19 cellular contexts compared by ENCODE assay signal in the genomic region with DNA sequence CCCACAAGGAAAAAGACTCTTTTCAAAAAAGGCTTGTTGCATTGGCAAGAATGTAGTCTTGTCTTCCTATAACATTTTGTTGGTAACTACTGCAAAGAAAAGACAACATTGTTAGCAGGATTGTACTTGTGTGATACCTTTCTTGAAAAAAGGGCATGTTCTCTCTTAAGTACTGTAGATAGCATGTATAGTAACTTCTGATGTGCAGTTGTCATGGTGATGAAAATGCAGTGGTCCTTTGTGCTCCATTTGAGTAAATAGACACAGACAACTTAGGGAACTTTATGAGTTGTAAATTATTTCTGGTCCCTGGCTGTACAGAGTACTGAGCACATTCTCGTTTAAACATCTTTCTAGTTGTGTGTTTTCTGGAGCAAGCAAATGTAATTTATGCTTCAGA.
DNase-seq lines count a peak whose midpoint lies in the region; ATAC-seq and TF ChIP-seq lines count a peak whose summit lies in the region.
"Had no signal": no experiment of that assay in that cellular context is flagged by ENCODE, and none has a peak within 500 bp of the region (broad histone marks: within the 10 kb centered on the region; RNA-seq: fewer than 3 reads in every experiment).

No MANE protein-coding gene starts in this region.

- peaks cover 8 to 32% of the 10 kb centered on the region in 2 donors for H3K4me1 ChIP-seq in ascending aorta

- H3K36me3 ChIP-seq in ascending aorta: no peaks in the 10 kb centered on the region
- H3K36me3 ChIP-seq: neural progenitor cell had no signal

- peak overlapping the region; percentile 51 for H3K27ac Mint-ChIP-seq in activated T-cell treated with anti-CD3 and anti-CD28 coated beads, Interleukin-2, amount 50 U/mL, for 72 hours
- H3K27ac Mint-ChIP-seq in mesothelial cell of epicardium (peak overlapping the region; percentile 23), type B pancreatic cell (peak overlapping the region; percentile 91)
- H3K27ac Mint-ChIP-seq: activated CD4-positive, alpha-beta T cell treated with anti-CD3 and anti-CD28 coated beads, Interleukin-2, amount 10 ng/mL, durations not matched to agents 24 days and 14 days; neural progenitor cell; progenitor cell of endocrine pancreas; stimulated activated naive CD8-positive, alpha-beta T cell treated with anti-CD3 and anti-CD28 coated beads, Interleukin-15, amount 100 ng/mL, for 72 hours had no signal

- intact Hi-C loops in ascending aorta (cut with DNase I): loop anchor here (2.0 to 5.0 kb wide), 2 partner anchors 91 to 104 kb away; no protein-coding TSS in a partner anchor

- TF ChIP-seq CTCF in choroid plexus epithelial cell (conservative IDR thresholded peaks at IDR 0.05; ENCODE audit: low read depth, low read length) (no peak), mesothelial cell of epicardium (IDR thresholded peaks at IDR 0.05; ENCODE audit: unreplicated experiment) (no peak), type B pancreatic cell (conservative IDR thresholded peaks at IDR 0.05) (no peak), ascending aorta (IDR thresholded peaks at IDR 0.05) (no peak)

- no peaks in the 10 kb centered on the region for H3K27me3 Mint-ChIP-seq in activated T-cell treated with anti-CD3 and anti-CD28 coated beads, Interleukin-2, amount 50 U/mL, for 72 hours (ENCODE audit: low read depth)
- no peaks in the 10 kb centered on the region for H3K27me3 Mint-ChIP-seq in activated T-cell treated with anti-CD3 and anti-CD28 coated beads, Interleukin-2, amount 50 U/mL, for 4 hours (ENCODE audit: low read depth)
- H3K27me3 Mint-ChIP-seq in mesothelial cell of epicardium (ENCODE audit: low read depth) (no peaks in the 10 kb centered on the region), type B pancreatic cell (no peaks in the 10 kb centered on the region)
- H3K27me3 Mint-ChIP-seq: activated CD4-positive, alpha-beta T cell treated with anti-CD3 and anti-CD28 coated beads, Interleukin-2, amount 10 ng/mL, durations not matched to agents 24 days and 14 days; progenitor cell of endocrine pancreas; stimulated activated naive CD8-positive, alpha-beta T cell treated with anti-CD3 and anti-CD28 coated beads, Interleukin-15, amount 100 ng/mL, for 72 hours had no signal

- ATAC-seq in activated T-cell treated with anti-CD3 and anti-CD28 coated beads, Interleukin-2, amount 50 U/mL, for 72 hours (replicated peaks in 1 of 2): no peak
- ATAC-seq in activated T-cell treated with anti-CD3 and anti-CD28 coated beads, Interleukin-2, amount 50 U/mL, for 4 hours: no peak
- ATAC-seq: stimulated activated naive CD8-positive, alpha-beta T cell treated with anti-CD3 and anti-CD28 coated beads, Interleukin-15, amount 100 ng/mL, for 72 hours had no signal

- peaks cover 8 to 10% of the 10 kb centered on the region in 2 donors for H3K36me3 Mint-ChIP-seq in activated T-cell treated with anti-CD3 and anti-CD28 coated beads, Interleukin-2, amount 50 U/mL, for 72 hours (ENCODE audit: insufficient read depth in 2 of 2)
- H3K36me3 Mint-ChIP-seq in activated T-cell treated with anti-CD3 and anti-CD28 coated beads, Interleukin-2, amount 50 U/mL, for 4 hours (ENCODE audit: insufficient read depth): peaks cover 33% of the 10 kb centered on the region
- H3K36me3 Mint-ChIP-seq in mesothelial cell of epicardium (peaks cover 3% of the 10 kb centered on the region), type B pancreatic cell (peaks cover 16% of the 10 kb centered on the region)

- no peaks in the 10 kb centered on the region for H3K9me3 ChIP-seq in ascending aorta
- H3K9me3 ChIP-seq: BLaER1, Caco-2, mucosa of descending colon had no signal

- H3K9me3 Mint-ChIP-seq in activated T-cell treated with anti-CD3 and anti-CD28 coated beads, Interleukin-2, amount 50 U/mL, for 72 hours: no peaks in the 10 kb centered on the region
- no peaks in the 10 kb centered on the region for H3K9me3 Mint-ChIP-seq in activated T-cell treated with anti-CD3 and anti-CD28 coated beads, Interleukin-2, amount 50 U/mL, for 4 hours
- H3K9me3 Mint-ChIP-seq in mesothelial cell of epicardium: no peaks in the 10 kb centered on the region
- no peaks in the 10 kb centered on the region for H3K9me3 Mint-ChIP-seq in type B pancreatic cell
- H3K9me3 Mint-ChIP-seq: activated CD4-positive, alpha-beta T cell treated with anti-CD3 and anti-CD28 coated beads, Interleukin-2, amount 10 ng/mL, durations not matched to agents 24 days and 14 days; neural progenitor cell; stimulated activated naive CD8-positive, alpha-beta T cell treated with anti-CD3 and anti-CD28 coated beads, Interleukin-15, amount 100 ng/mL, for 72 hours had no signal

- DNase-seq in activated T-cell treated with anti-CD3 and anti-CD28 coated beads, Interleukin-2, amount 50 U/mL, for 72 hours: no peak
- DNase-seq in activated T-cell treated with anti-CD3 and anti-CD28 coated beads, Interleukin-2, amount 50 U/mL, for 4 hours: no peak
- DNase-seq in choroid plexus epithelial cell (ENCODE audit: low read depth) (peak; percentile 30), mesothelial cell of epicardium (ENCODE audit: low spot score in 2 of 2, unreplicated experiment in 2 of 2) (no peak), type B pancreatic cell (ENCODE audit: extremely low spot score, unreplicated experiment) (no peak), ascending aorta (ENCODE audit: low spot score in 2 of 2) (no peak), NOMO-1 treated with dmso at 0.1 percent for 144 hours (lab: John Stamatoyannopoulos, UW; ENCODE audit: unreplicated experiment) (no peak), activated gamma-delta T cell (lab: John Stamatoyannopoulos, UW) (no peak)
- DNase-seq: activated CD4-positive, alpha-beta T cell treated with anti-CD3 and anti-CD28 coated beads, Interleukin-2, amount 10 ng/mL, durations not matched to agents 24 days and 14 days; Caco-2; mucosa of descending colon; NCI-H2107; NCI-H524; stimulated activated CD4-positive, alpha-beta T cell treated with anti-CD3 and anti-CD28 coated beads, Interleukin-4, amount 100 ng/mL, for 24 hours; stimulated activated naive CD8-positive, alpha-beta T cell treated with anti-CD3 and anti-CD28 coated beads, Interleukin-15, amount 100 ng/mL, for 72 hours; SW 1271 had no signal

- peak overlapping the region in 1 of 2 donors; percentile 85 for H3K27ac ChIP-seq in ascending aorta
- H3K27ac ChIP-seq: BLaER1, neural progenitor cell had no signal

- no peak overlapping the region for H3K4me3 Mint-ChIP-seq in activated T-cell treated with anti-CD3 and anti-CD28 coated beads, Interleukin-2, amount 50 U/mL, for 72 hours
- no peak overlapping the region for H3K4me3 Mint-ChIP-seq in activated T-cell treated with anti-CD3 and anti-CD28 coated beads, Interleukin-2, amount 50 U/mL, for 4 hours
- H3K4me3 Mint-ChIP-seq in mesothelial cell of epicardium (no peak overlapping the region), type B pancreatic cell (peak overlapping the region; percentile 76)
- H3K4me3 Mint-ChIP-seq: activated CD4-positive, alpha-beta T cell treated with anti-CD3 and anti-CD28 coated beads, Interleukin-2, amount 10 ng/mL, durations not matched to agents 24 days and 14 days; neural progenitor cell; stimulated activated naive CD8-positive, alpha-beta T cell treated with anti-CD3 and anti-CD28 coated beads, Interleukin-15, amount 100 ng/mL, for 72 hours had no signal

- H3K4me3 ChIP-seq in choroid plexus epithelial cell (ENCODE audit: low read depth, low read length): no peak overlapping the region
- no peak overlapping the region for H3K4me3 ChIP-seq in ascending aorta
- H3K4me3 ChIP-seq: BLaER1, mucosa of descending colon, neural progenitor cell had no signal

- no peaks in the 10 kb centered on the region for H3K27me3 ChIP-seq in ascending aorta
- H3K27me3 ChIP-seq: BLaER1, neural progenitor cell had no signal

- H3K4me1 Mint-ChIP-seq in activated T-cell treated with anti-CD3 and anti-CD28 coated beads, Interleukin-2, amount 50 U/mL, for 72 hours (ENCODE audit: low read depth): peaks cover 6% of the 10 kb centered on the region
- no peaks in the 10 kb centered on the region for H3K4me1 Mint-ChIP-seq in activated T-cell treated with anti-CD3 and anti-CD28 coated beads, Interleukin-2, amount 50 U/mL, for 4 hours (ENCODE audit: low read depth)
- peaks cover 38% of the 10 kb centered on the region for H3K4me1 Mint-ChIP-seq in mesothelial cell of epicardium
- H3K4me1 Mint-ChIP-seq in type B pancreatic cell (ENCODE audit: unreplicated experiment): peaks cover 44% of the 10 kb centered on the region
- H3K4me1 Mint-ChIP-seq: stimulated activated naive CD8-positive, alpha-beta T cell treated with anti-CD3 and anti-CD28 coated beads, Interleukin-15, amount 100 ng/mL, for 72 hours had no signal

Comparison
In these comparisons a context has a peak if more than half of its experiments do, and no peak if none do; other contexts are left out.
1. H3K27ac Mint-ChIP-seq: peak in every context shown above with its lines; median percentile 91 in type B pancreatic cell; 51 in activated T-cell treated with anti-CD3 and anti-CD28 coated beads, Interleukin-2, amount 50 U/mL, for 72 hours; 23 in mesothelial cell of epicardium.